ENCODE assay signal across 17 cellular contexts in the genomic region with DNA sequence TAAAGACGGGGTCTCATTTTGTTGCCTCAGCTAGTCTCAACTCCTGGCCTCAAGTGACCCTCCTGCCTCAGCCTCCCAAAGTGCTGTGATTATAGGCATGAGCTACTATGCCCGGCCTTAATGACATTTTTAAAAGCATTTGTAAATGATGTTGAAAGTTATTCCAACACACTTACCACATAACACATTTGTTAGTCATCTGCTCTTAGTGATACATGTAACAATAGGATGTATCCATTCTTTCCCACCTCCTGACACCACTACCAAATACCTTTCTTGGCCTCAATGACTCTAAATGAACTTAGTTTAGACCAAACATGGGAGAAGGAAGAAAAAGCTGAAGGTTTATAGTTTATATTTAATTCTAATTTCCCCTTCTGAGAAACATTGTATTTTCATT. TPM values are rescaled to one million over a fixed set of nuclear protein-coding genes. Genes with fewer than 3 reads are reported as not detected.
A peak's percentile ranks its signal among the peaks of the same experiment; 100 is the strongest.
DNase-seq lines count a peak whose midpoint lies in the region; ATAC-seq and TF ChIP-seq lines count a peak whose summit lies in the region.
"Had no signal": no experiment of that assay in that cellular context is flagged by ENCODE, and none has a peak within 500 bp of the region (broad histone marks: within the 10 kb centered on the region; RNA-seq: fewer than 3 reads in every experiment).

No MANE protein-coding gene starts in this region.

- no peak overlapping the region for H3K27ac ChIP-seq in CD4-positive, alpha-beta memory T cell (ENCODE audit: low read depth, low read length)
- H3K27ac ChIP-seq in mesenchymal stem cell (ENCODE audit: low read length, poor library complexity, severe bottlenecking) (peak overlapping the region; percentile 56), WERI-Rb-1 (no peak overlapping the region)
- H3K27ac ChIP-seq: ovary, SK-N-MC, VCaP had no signal

- no peaks in the 10 kb centered on the region for H3K36me3 ChIP-seq in CD4-positive, alpha-beta memory T cell (ENCODE audit: insufficient read depth, low read length)
- H3K36me3 ChIP-seq in mesenchymal stem cell (ENCODE audit: control insufficient read depth in 1 of 2, insufficient read depth in 2 of 2, low read depth in 1 of 2, low read length in 2 of 2) (no peaks in the 10 kb centered on the region), WERI-Rb-1 (no peaks in the 10 kb centered on the region)
- H3K36me3 ChIP-seq: HAP-1, ovary, uterus had no signal

- H4K8ac ChIP-seq in mesenchymal stem cell (ENCODE audit: low read length) = peak overlapping the region; percentile 46

- no peak overlapping the region for H2AFZ ChIP-seq in mesenchymal stem cell (ENCODE audit: low read depth, low read length)

- H3K18ac ChIP-seq in mesenchymal stem cell (ENCODE audit: low read depth in 1 of 2, low read length in 2 of 2) = peak overlapping the region; percentile 25 to 58

- peaks cover 15 to 21% (median 18%) of the 10 kb centered on the region in 4 donors for H3K4me1 Mint-ChIP-seq in CD4-positive, alpha-beta memory T cell

- H2BK5ac ChIP-seq in mesenchymal stem cell (ENCODE audit: low read depth, low read length, poor library complexity, severe bottlenecking) = no peak overlapping the region

- peaks cover 0 to 4% (median 0%) of the 10 kb centered on the region in 8 donors for H3K9me3 Mint-ChIP-seq in CD4-positive, alpha-beta memory T cell

- WGBS in mesenchymal stem cell = no CpG with 5 or more reads among the region's 2 CpGs

- DNase-seq in CD4-positive, alpha-beta memory T cell = no peak
- DNase-seq in M059J (ENCODE audit: low read depth) (peak; percentile 72), cardiac fibroblast (ENCODE audit: low read depth in 2 of 2) (peak; percentile 64 to 80), mesenchymal stem cell (peak; percentile 88), Right ventricle myocardium superior (no peak), GF-D8 (lab: John Stamatoyannopoulos, UW) (no peak), WERI-Rb-1 (no peak)
- DNase-seq: activated naive CD4-positive, alpha-beta T cell; NCI-H1092; ovary; stimulated activated naive CD8-positive, alpha-beta T cell treated with anti-CD3 and anti-CD28 coated beads, Interleukin-15, Interleukin-2, amounts not matched to agents 100 U/mL and 50 U/mL, for 24 hours; uterus had no signal

- peak overlapping the region; percentile 37 for H4K91ac ChIP-seq in mesenchymal stem cell (ENCODE audit: low read length)

- no peak overlapping the region for H2AK5ac ChIP-seq in mesenchymal stem cell (ENCODE audit: low read length, severe bottlenecking)

- intact Hi-C loops in CD4-positive, alpha-beta memory T cell (cut with micrococcal nuclease) = no loop called here
- intact Hi-C loops in Right ventricle myocardium superior (cut with DNase I) = no loop called here

- H3K4me2 ChIP-seq in mesenchymal stem cell (ENCODE audit: low read length, poor library complexity, severe bottlenecking) = no peak overlapping the region

- H3K9ac ChIP-seq in mesenchymal stem cell (ENCODE audit: low read length) = no peak overlapping the region

- H3K27ac Mint-ChIP-seq in CD4-positive, alpha-beta memory T cell = peak overlapping the region in 5 of 7 donors; percentile 1 to 88 (median 72)

- H3K14ac ChIP-seq in mesenchymal stem cell (ENCODE audit: low read length in 2 of 2) = no peak overlapping the region

- H3K4me1 ChIP-seq in CD4-positive, alpha-beta memory T cell (ENCODE audit: insufficient read depth, low read length) = peaks cover 28% of the 10 kb centered on the region
- peaks cover 29% of the 10 kb centered on the region for H3K4me1 ChIP-seq in mesenchymal stem cell (ENCODE audit: control insufficient read depth, insufficient read depth, low read depth, low read length)
- H3K4me1 ChIP-seq: HAP-1, uterus had no signal

- peak overlapping the region in 1 of 2 experiments; percentile 81 for H3K4ac ChIP-seq in mesenchymal stem cell (ENCODE audit: low read depth in 1 of 2, low read length in 2 of 2)

- no peaks in the 10 kb centered on the region for H3K27me3 ChIP-seq in CD4-positive, alpha-beta memory T cell (ENCODE audit: insufficient read depth, low read length)
- H3K27me3 ChIP-seq in mesenchymal stem cell (ENCODE audit: control insufficient read depth in 1 of 2, insufficient read depth in 1 of 2, low read length in 2 of 2) (no peaks in the 10 kb centered on the region), WERI-Rb-1 (ENCODE audit: insufficient read depth, low read depth, severe bottlenecking) (no peaks in the 10 kb centered on the region)
- H3K27me3 ChIP-seq: ovary, uterus had no signal

- CTCF ChIA-PET in CD4-positive, alpha-beta memory T cell (lab: Charles Lee; ENCODE audit: partially characterized antibody) = interaction anchor here (0.7 to 2.2 kb wide), 3 partner anchors 17 to 21 kb away, joined by 3 to 9 read pairs (median 3); no protein-coding TSS in a partner anchor

- H3K4me3 Mint-ChIP-seq in CD4-positive, alpha-beta memory T cell = peak overlapping the region in 4 of 8 donors; percentile 3 to 13 (median 10)

- H3K23ac ChIP-seq in mesenchymal stem cell (ENCODE audit: low read length in 2 of 2) = no peak overlapping the region

- no peaks in the 10 kb centered on the region for H3K79me1 ChIP-seq in mesenchymal stem cell (replicated peaks; ENCODE audit: low read length, poor library complexity, severe bottlenecking)

- ATAC-seq in Right ventricle myocardium superior (ENCODE audit: poor library complexity) (no peak), HG03039 (IDR thresholded peaks at IDR 0.05; ENCODE audit: unreplicated experiment) (no peak)
- ATAC-seq: stimulated activated naive CD8-positive, alpha-beta T cell treated with anti-CD3 and anti-CD28 coated beads, Interleukin-15, Interleukin-2, amounts not matched to agents 100 U/mL and 50 U/mL, for 24 hours had no signal

- POLR2A ChIA-PET in CD4-positive, alpha-beta memory T cell (lab: Charles Lee; ENCODE audit: partially characterized antibody) = no interaction called here

- H3K4me3 ChIP-seq in CD4-positive, alpha-beta memory T cell (ENCODE audit: low read length in 2 of 2) = no peak overlapping the region
- H3K4me3 ChIP-seq in cardiac fibroblast (replicated peaks in 1 of 2; ENCODE audit: low read depth in 2 of 2, low read length in 2 of 2) = no peak overlapping the region
- no peak overlapping the region for H3K4me3 ChIP-seq in mesenchymal stem cell (ENCODE audit: insufficient read depth in 1 of 2, low read depth in 1 of 2, low read length in 2 of 2)
- H3K4me3 ChIP-seq in WERI-Rb-1 (ENCODE audit: low read depth, low read length) = no peak overlapping the region
- H3K4me3 ChIP-seq: HAP-1, ovary, SK-N-MC, uterus had no signal

- H2BK120ac ChIP-seq in mesenchymal stem cell (ENCODE audit: low read depth, low read length) = no peak overlapping the region

- peak overlapping the region in 1 of 2 experiments; percentile 94 for H2BK12ac ChIP-seq in mesenchymal stem cell (ENCODE audit: low read length in 2 of 2)

- H3K36me3 Mint-ChIP-seq in CD4-positive, alpha-beta memory T cell = no peaks in the 10 kb centered on the region

- H3K27me3 Mint-ChIP-seq in CD4-positive, alpha-beta memory T cell = no peaks in the 10 kb centered on the region

- no peak overlapping the region for H2BK15ac ChIP-seq in mesenchymal stem cell (ENCODE audit: low read depth, poor library complexity, severe bottlenecking)

- TF ChIP-seq CTCF in cardiac fibroblast (IDR thresholded peaks at IDR 0.05; ENCODE audit: low read depth, low read length) = no peak
- no peak for TF ChIP-seq CTCF in WERI-Rb-1 (IDR thresholded peaks at IDR 0.05; ENCODE audit: low read depth, low read length)

- H3K9me3 ChIP-seq in CD4-positive, alpha-beta memory T cell (ENCODE audit: control insufficient read depth in 1 of 2, low read length in 2 of 2) = no peaks in the 10 kb centered on the region
- no peaks in the 10 kb centered on the region for H3K9me3 ChIP-seq in mesenchymal stem cell (ENCODE audit: control insufficient read depth, low read length)
- no peaks in the 10 kb centered on the region for H3K9me3 ChIP-seq in WERI-Rb-1 (ENCODE audit: severe bottlenecking)
- H3K9me3 ChIP-seq: HAP-1, ovary, uterus had no signal

RNA-seq across cellular contexts. Expression of a gene that starts 59.8 kb away (rescaled TPM):
- total RNA-seq in CD4-positive, alpha-beta memory T cell = not detected
- polyA plus RNA-seq in CD4-positive, alpha-beta memory T cell = under 1 TPM in 1 of 2 donors, not detected in 1; 0.29 TPM
- total RNA-seq in M059J (2014; rRNA removed; shearing (Covaris generic)) = 0.07 and 0.12 TPM in 2 replicates
- polyA plus RNA-seq in mesenchymal stem cell (2013, experiment 1 of 2) = 1.5 TPM
- polyA plus RNA-seq in mesenchymal stem cell (2013, experiment 2 of 2) = 1.6 TPM
- total RNA-seq in Right ventricle myocardium superior = 5.4 TPM
- total RNA-seq: mononuclear cell had no signal

Comparison
In these comparisons a context has a peak if more than half of its experiments do, and no peak if none do; other contexts are left out.
1. DNase-seq: peak in M059J (single experiment), cardiac fibroblast (2 of 2) and mesenchymal stem cell (single experiment); none in CD4-positive, alpha-beta memory T cell (0 of 5), Right ventricle myocardium superior (single experiment), GF-D8 (single experiment) and WERI-Rb-1 (single experiment).